Comparison of ENCODE assay signal across 8 cellular contexts in the genomic region with DNA sequence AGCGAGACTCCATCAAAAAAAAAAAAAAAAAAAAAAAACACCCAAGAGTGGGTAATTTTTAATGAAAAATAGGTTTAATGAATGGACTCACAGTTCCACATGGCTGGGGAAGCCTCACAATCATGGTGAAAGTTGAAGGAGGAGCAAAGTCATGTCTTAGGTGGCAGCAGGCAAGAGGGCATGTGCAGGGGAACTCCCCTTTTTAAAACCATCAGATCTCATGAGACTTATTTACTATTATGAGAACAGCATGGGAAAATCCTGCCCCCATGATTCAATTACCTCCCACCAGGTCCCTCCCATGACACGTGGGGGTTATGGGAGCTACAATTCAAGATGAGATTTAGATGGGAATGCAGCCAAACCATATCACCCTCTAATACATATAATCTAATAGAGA.
DNase-seq lines count a peak whose midpoint lies in the region; ATAC-seq lines count a peak whose summit lies in the region.
"Not testable (repeated sequence)": the region's sequence is repeated elsewhere in the genome, so short reads cannot be mapped to it uniquely, and the experiment has no call there.

No MANE protein-coding gene starts in this region.

- peaks cover 62% of the 10 kb centered on the region for H3K4me1 Mint-ChIP-seq in activated CD4-positive, alpha-beta T cell treated with anti-CD3 and anti-CD28 coated beads for 36 hours
- peaks cover 59% of the 10 kb centered on the region for H3K4me1 Mint-ChIP-seq in stimulated activated memory B cell treated with anti-CD40 and anti-IgM and Interleukin-4, amounts not matched to agents 10 μg/mL and 1 μg/mL and 100 μg/mL, for 72 hours

- ATAC-seq in GM18502 (IDR thresholded peaks at IDR 0.05; ENCODE audit: poor library complexity, unreplicated experiment) (peak; percentile 28), HG02642 (IDR thresholded peaks at IDR 0.05; ENCODE audit: poor library complexity, unreplicated experiment) (peak; percentile 30)
- peak; percentile 10 for ATAC-seq in activated CD4-positive, alpha-beta T cell treated with anti-CD3 and anti-CD28 coated beads for 36 hours
- peak; percentile 56 for ATAC-seq in stimulated activated memory B cell treated with anti-CD40 and anti-IgM and Interleukin-4, amounts not matched to agents 10 μg/mL and 1 μg/mL and 100 μg/mL, for 72 hours

- H3K9me3 Mint-ChIP-seq in activated CD4-positive, alpha-beta T cell treated with anti-CD3 and anti-CD28 coated beads for 36 hours (ENCODE audit: low read depth); stimulated activated memory B cell treated with anti-CD40 and anti-IgM and Interleukin-4, amounts not matched to agents 10 μg/mL and 1 μg/mL and 100 μg/mL, for 72 hours: not testable (repeated sequence)

- H3K27ac Mint-ChIP-seq in activated CD4-positive, alpha-beta T cell treated with anti-CD3 and anti-CD28 coated beads for 36 hours, result peak overlapping the region; percentile 88
- peak overlapping the region; percentile 87 for H3K27ac Mint-ChIP-seq in stimulated activated memory B cell treated with anti-CD40 and anti-IgM and Interleukin-4, amounts not matched to agents 10 μg/mL and 1 μg/mL and 100 μg/mL, for 72 hours

- intact Hi-C loops in activated CD4-positive, alpha-beta T cell treated with anti-CD3 and anti-CD28 coated beads for 36 hours (cut with DNase I, micrococcal nuclease), result loop anchor here (2.0 kb wide), 3 partner anchors 110 to 464 kb away; no protein-coding TSS in a partner anchor

- H3K27me3 Mint-ChIP-seq in activated CD4-positive, alpha-beta T cell treated with anti-CD3 and anti-CD28 coated beads for 36 hours; stimulated activated memory B cell treated with anti-CD40 and anti-IgM and Interleukin-4, amounts not matched to agents 10 μg/mL and 1 μg/mL and 100 μg/mL, for 72 hours: not testable (repeated sequence)

- H3K4me3 Mint-ChIP-seq in activated CD4-positive, alpha-beta T cell treated with anti-CD3 and anti-CD28 coated beads for 36 hours, result peak overlapping the region; percentile 39
- peak overlapping the region; percentile 49 for H3K4me3 Mint-ChIP-seq in stimulated activated memory B cell treated with anti-CD40 and anti-IgM and Interleukin-4, amounts not matched to agents 10 μg/mL and 1 μg/mL and 100 μg/mL, for 72 hours

- POLR2A ChIA-PET in activated CD4-positive, alpha-beta T cell treated with anti-CD3 and anti-CD28 coated beads for 36 hours (lab: Charles Lee), result interaction anchor here (0.6 to 0.7 kb wide), 2 partner anchors 160 to 185 kb away, joined by 3 to 4 read pairs; no protein-coding TSS in a partner anchor

- H3K36me3 Mint-ChIP-seq in activated CD4-positive, alpha-beta T cell treated with anti-CD3 and anti-CD28 coated beads for 36 hours (ENCODE audit: low read depth); stimulated activated memory B cell treated with anti-CD40 and anti-IgM and Interleukin-4, amounts not matched to agents 10 μg/mL and 1 μg/mL and 100 μg/mL, for 72 hours: not testable (repeated sequence)

- DNase-seq in activated CD4-positive, alpha-beta T cell treated with anti-CD3 and anti-CD28 coated beads for 36 hours, result peak; percentile 60
- DNase-seq in activated T-cell treated with anti-CD3 and anti-CD28 coated beads for 48 hours (ENCODE audit: low read depth) (peak; percentile 21), glomerular visceral epithelial cell (ENCODE audit: extremely low spot score) (peak; percentile 22)
- DNase-seq in activated effector memory CD4-positive, alpha-beta T cell treated with anti-CD3 and anti-CD28 coated beads, Interleukin-2, amount 50 U/mL, for 16 hours, result peak; percentile 73
- DNase-seq in stimulated activated CD4-positive, alpha-beta T cell treated with anti-CD3 and anti-CD28 coated beads, Interleukin-2, amount 100 ng/mL, for 24 hours, result peak; percentile 24 to 41

- CTCF ChIA-PET in activated CD4-positive, alpha-beta T cell treated with anti-CD3 and anti-CD28 coated beads for 36 hours (lab: Charles Lee), result interaction anchor here (0.7 to 0.8 kb wide), 2 partner anchors 261 to 267 kb away, joined by 3 read pairs; no protein-coding TSS in a partner anchor

Comparison
In these comparisons a context has a peak if more than half of its experiments do, and no peak if none do; other contexts are left out.
1. Peak in every context shown above with its lines: DNase-seq and ATAC-seq.
2. DNase-seq: peak in every context shown above with its lines; median percentile 73 in activated effector memory CD4-positive, alpha-beta T cell treated with anti-CD3 and anti-CD28 coated beads, Interleukin-2, amount 50 U/mL, for 16 hours; 60 in activated CD4-positive, alpha-beta T cell treated with anti-CD3 and anti-CD28 coated beads for 36 hours; 32 in stimulated activated CD4-positive, alpha-beta T cell treated with anti-CD3 and anti-CD28 coated beads, Interleukin-2, amount 100 ng/mL, for 24 hours; 22 in glomerular visceral epithelial cell; 21 in activated T-cell treated with anti-CD3 and anti-CD28 coated beads for 48 hours.